9 cellular contexts compared by ENCODE assay signal in the genomic region with DNA sequence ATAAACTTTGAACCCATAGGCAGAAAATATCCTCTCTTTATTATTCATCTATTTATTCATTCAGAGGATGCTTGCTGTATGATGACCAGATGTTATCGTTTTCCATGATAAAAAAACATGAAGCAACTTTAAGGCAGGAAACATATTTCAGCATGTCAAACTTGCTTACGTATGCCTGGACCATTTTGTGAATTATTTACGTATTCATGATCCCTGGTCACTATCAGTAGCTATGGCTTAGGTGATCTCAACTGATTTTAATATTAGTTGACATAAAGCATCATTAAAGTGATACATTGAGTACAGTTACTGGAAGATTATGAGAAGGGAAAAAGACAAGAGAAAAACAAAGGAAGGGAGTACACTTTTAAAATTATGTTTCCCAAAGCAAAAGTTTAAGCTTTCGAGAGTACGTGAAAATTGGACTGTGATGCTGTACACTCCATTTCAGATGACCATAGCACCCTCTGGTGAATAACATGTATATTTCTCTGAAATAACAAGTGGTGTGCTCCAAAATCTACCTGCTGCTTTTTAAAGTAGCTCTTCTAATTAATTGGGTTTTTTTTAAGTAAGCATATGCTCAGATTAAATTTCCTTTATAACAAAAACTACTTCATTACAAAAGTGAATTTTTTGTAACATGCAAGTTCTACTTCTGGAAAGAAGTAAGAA.
DNase-seq lines count a peak whose midpoint lies in the region; ATAC-seq and TF ChIP-seq lines count a peak whose summit lies in the region.
"Had no signal": no experiment of that assay in that cellular context is flagged by ENCODE, and none has a peak within 500 bp of the region (broad histone marks: within the 10 kb centered on the region; RNA-seq: fewer than 3 reads in every experiment).

No MANE protein-coding gene starts in this region.

- H3K36me3 ChIP-seq in cardiac muscle cell: no peaks in the 10 kb centered on the region
- H3K36me3 ChIP-seq in stomach smooth muscle (ENCODE audit: control insufficient read depth in 2 of 2, insufficient read depth in 2 of 2, low read length in 2 of 2): no peaks in the 10 kb centered on the region
- H3K36me3 ChIP-seq: stomach had no signal

- no peaks in the 10 kb centered on the region for H3K27me3 ChIP-seq in cardiac muscle cell
- H3K27me3 ChIP-seq in stomach smooth muscle (ENCODE audit: control insufficient read depth in 1 of 2, insufficient read depth in 2 of 2, low read length in 2 of 2): no peaks in the 10 kb centered on the region
- H3K27me3 ChIP-seq: stomach had no signal

- TF ChIP-seq CTCF in HFFc6 (IDR thresholded peaks at IDR 0.05): peak; percentile 74
- TF ChIP-seq CTCF in cardiac muscle cell (IDR thresholded peaks at IDR 0.05; ENCODE audit: low read depth, low read length): peak; percentile 35

- H3K4me3 ChIP-seq in cardiac muscle cell (no peak overlapping the region), stomach smooth muscle (ENCODE audit: low read length in 2 of 2) (peak overlapping the region; percentile 50 to 61)

- H3K4me1 ChIP-seq in cardiac muscle cell (ENCODE audit: low read depth): no peaks in the 10 kb centered on the region
- H3K4me1 ChIP-seq in stomach smooth muscle (ENCODE audit: control insufficient read depth, insufficient read depth, low read length): no peaks in the 10 kb centered on the region
- H3K4me1 ChIP-seq: stomach had no signal

- H3K36me3 Mint-ChIP-seq in HFFc6 (ENCODE audit: low read depth): no peaks in the 10 kb centered on the region
- no peaks in the 10 kb centered on the region for H3K36me3 Mint-ChIP-seq in activated T-cell treated with anti-CD3 and anti-CD28 coated beads, Interleukin-2, amount 50 U/mL, for 24 hours (ENCODE audit: low read depth)

- H3K27me3 Mint-ChIP-seq in HFFc6 (ENCODE audit: insufficient read depth): no peaks in the 10 kb centered on the region
- H3K27me3 Mint-ChIP-seq in activated T-cell treated with anti-CD3 and anti-CD28 coated beads, Interleukin-2, amount 50 U/mL, for 24 hours: no peaks in the 10 kb centered on the region

- H3K27ac ChIP-seq in cardiac muscle cell: no peak overlapping the region
- no peak overlapping the region for H3K27ac ChIP-seq in stomach smooth muscle (ENCODE audit: low read length)
- H3K27ac ChIP-seq: stomach had no signal

- H3K4me1 Mint-ChIP-seq in HFFc6 (ENCODE audit: low read depth): no peaks in the 10 kb centered on the region
- no peaks in the 10 kb centered on the region for H3K4me1 Mint-ChIP-seq in activated T-cell treated with anti-CD3 and anti-CD28 coated beads, Interleukin-2, amount 50 U/mL, for 24 hours (ENCODE audit: low read depth)

- peak; percentile 91 for ATAC-seq in SK-N-SH treated with all-trans-retinoic acid at 6 μM for 48 hours
- no peak for ATAC-seq in GM21381 (IDR thresholded peaks at IDR 0.05; ENCODE audit: unreplicated experiment)

- H3K9me3 Mint-ChIP-seq in HFFc6: no peaks in the 10 kb centered on the region
- no peaks in the 10 kb centered on the region for H3K9me3 Mint-ChIP-seq in activated T-cell treated with anti-CD3 and anti-CD28 coated beads, Interleukin-2, amount 50 U/mL, for 24 hours

- H3K9me3 ChIP-seq in cardiac muscle cell (ENCODE audit: low read depth): no peaks in the 10 kb centered on the region
- no peaks in the 10 kb centered on the region for H3K9me3 ChIP-seq in stomach smooth muscle (ENCODE audit: control insufficient read depth in 2 of 2, low read length in 2 of 2)
- H3K9me3 ChIP-seq: stomach had no signal

- H3K4me3 Mint-ChIP-seq in HFFc6: peak overlapping the region; percentile 79
- no peak overlapping the region for H3K4me3 Mint-ChIP-seq in activated T-cell treated with anti-CD3 and anti-CD28 coated beads, Interleukin-2, amount 50 U/mL, for 24 hours

- peak overlapping the region in 1 of 2 donors; percentile 36 for H3K9ac ChIP-seq in stomach smooth muscle (ENCODE audit: low read length in 2 of 2)

- no peak overlapping the region for H3K27ac Mint-ChIP-seq in HFFc6
- no peak overlapping the region for H3K27ac Mint-ChIP-seq in activated T-cell treated with anti-CD3 and anti-CD28 coated beads, Interleukin-2, amount 50 U/mL, for 24 hours

- DNase-seq in HFFc6 (peak; percentile 32), cardiac muscle cell (ENCODE audit: low read depth in 1 of 2, low spot score in 1 of 2) (peak; percentile 23 to 46), GOT3 (lab: John Stamatoyannopoulos, UW) (no peak), NCI-H146 (lab: John Stamatoyannopoulos, UW) (no peak)
- DNase-seq in activated T-cell treated with anti-CD3 and anti-CD28 coated beads, Interleukin-2, amount 50 U/mL, for 24 hours: no peak
- DNase-seq: stomach had no signal

TF ChIP-seq in SK-N-SH treated with all-trans-retinoic acid at 6 μM for 48 hours, 23 proteins besides CTCF, POLR2A, EP300 and RAD21:
- TF ChIP-seq CSDC2 (CRISPR knock-in tag; IDR thresholded peaks at IDR 0.05) (no peak), TCF4 (CRISPR knock-in tag; IDR thresholded peaks at IDR 0.05; ENCODE audit: borderline replicate concordance) (no peak), ZFP30 (CRISPR knock-in tag; IDR thresholded peaks at IDR 0.05) (no peak), BACH2 (CRISPR knock-in tag; IDR thresholded peaks at IDR 0.05; ENCODE audit: borderline replicate concordance) (no peak), ZNF70 (CRISPR knock-in tag; IDR thresholded peaks at IDR 0.05) (no peak), GLIS3 (CRISPR knock-in tag; IDR thresholded peaks at IDR 0.05) (no peak), ZNF565 (CRISPR knock-in tag; conservative IDR thresholded peaks at IDR 0.05; ENCODE audit: low read depth) (no peak), ZNF8 (CRISPR knock-in tag; IDR thresholded peaks at IDR 0.05) (no peak), ESRRG (CRISPR knock-in tag; IDR thresholded peaks at IDR 0.05) (no peak), PPARA (CRISPR knock-in tag; IDR thresholded peaks at IDR 0.05; ENCODE audit: borderline replicate concordance) (no peak), ISL1 (CRISPR knock-in tag; IDR thresholded peaks at IDR 0.05) (no peak), TOX (CRISPR knock-in tag; IDR thresholded peaks at IDR 0.05; ENCODE audit: borderline replicate concordance) (no peak)
- TF ChIP-seq, protein P1, sequence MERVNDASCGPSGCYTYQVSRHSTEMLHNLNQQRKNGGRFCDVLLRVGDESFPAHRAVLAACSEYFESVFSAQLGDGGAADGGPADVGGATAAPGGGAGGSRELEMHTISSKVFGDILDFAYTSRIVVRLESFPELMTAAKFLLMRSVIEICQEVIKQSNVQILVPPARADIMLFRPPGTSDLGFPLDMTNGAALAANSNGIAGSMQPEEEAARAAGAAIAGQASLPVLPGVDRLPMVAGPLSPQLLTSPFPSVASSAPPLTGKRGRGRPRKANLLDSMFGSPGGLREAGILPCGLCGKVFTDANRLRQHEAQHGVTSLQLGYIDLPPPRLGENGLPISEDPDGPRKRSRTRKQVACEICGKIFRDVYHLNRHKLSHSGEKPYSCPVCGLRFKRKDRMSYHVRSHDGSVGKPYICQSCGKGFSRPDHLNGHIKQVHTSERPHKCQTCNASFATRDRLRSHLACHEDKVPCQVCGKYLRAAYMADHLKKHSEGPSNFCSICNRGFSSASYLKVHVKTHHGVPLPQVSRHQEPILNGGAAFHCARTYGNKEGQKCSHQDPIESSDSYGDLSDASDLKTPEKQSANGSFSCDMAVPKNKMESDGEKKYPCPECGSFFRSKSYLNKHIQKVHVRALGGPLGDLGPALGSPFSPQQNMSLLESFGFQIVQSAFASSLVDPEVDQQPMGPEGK (CRISPR knock-in tag; IDR thresholded peaks at IDR 0.05; ENCODE audit: borderline replicate concordance): no peak
- TF ChIP-seq, protein P2, sequence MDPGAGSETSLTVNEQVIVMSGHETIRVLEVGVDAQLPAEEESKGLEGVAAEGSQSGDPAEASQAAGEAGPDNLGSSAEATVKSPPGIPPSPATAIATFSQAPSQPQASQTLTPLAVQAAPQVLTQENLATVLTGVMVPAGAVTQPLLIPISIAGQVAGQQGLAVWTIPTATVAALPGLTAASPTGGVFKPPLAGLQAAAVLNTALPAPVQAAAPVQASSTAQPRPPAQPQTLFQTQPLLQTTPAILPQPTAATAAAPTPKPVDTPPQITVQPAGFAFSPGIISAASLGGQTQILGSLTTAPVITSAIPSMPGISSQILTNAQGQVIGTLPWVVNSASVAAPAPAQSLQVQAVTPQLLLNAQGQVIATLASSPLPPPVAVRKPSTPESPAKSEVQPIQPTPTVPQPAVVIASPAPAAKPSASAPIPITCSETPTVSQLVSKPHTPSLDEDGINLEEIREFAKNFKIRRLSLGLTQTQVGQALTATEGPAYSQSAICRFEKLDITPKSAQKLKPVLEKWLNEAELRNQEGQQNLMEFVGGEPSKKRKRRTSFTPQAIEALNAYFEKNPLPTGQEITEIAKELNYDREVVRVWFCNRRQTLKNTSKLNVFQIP (CRISPR knock-in tag; IDR thresholded peaks at IDR 0.05; ENCODE audit: borderline replicate concordance, low read depth): no peak
- TF ChIP-seq, protein P3, sequence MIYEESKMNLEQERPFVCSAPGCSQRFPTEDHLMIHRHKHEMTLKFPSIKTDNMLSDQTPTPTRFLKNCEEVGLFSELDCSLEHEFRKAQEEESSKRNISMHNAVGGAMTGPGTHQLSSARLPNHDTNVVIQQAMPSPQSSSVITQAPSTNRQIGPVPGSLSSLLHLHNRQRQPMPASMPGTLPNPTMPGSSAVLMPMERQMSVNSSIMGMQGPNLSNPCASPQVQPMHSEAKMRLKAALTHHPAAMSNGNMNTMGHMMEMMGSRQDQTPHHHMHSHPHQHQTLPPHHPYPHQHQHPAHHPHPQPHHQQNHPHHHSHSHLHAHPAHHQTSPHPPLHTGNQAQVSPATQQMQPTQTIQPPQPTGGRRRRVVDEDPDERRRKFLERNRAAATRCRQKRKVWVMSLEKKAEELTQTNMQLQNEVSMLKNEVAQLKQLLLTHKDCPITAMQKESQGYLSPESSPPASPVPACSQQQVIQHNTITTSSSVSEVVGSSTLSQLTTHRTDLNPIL (CRISPR knock-in tag; IDR thresholded peaks at IDR 0.05; ENCODE audit: low read depth): no peak

Comparison
In these comparisons a context has a peak if more than half of its experiments do, and no peak if none do; other contexts are left out.
1. DNase-seq: peak in HFFc6 (single experiment) and cardiac muscle cell (2 of 2); none in GOT3 (single experiment), NCI-H146 (single experiment) and activated T-cell treated with anti-CD3 and anti-CD28 coated beads, Interleukin-2, amount 50 U/mL, for 24 hours (single experiment).